In genomic region chr22:23376256-23376655, GRCh38 we compare ENCODE assay signal across 8 cellular contexts.
DNase-seq lines count a peak whose midpoint lies in the region; ATAC-seq and TF ChIP-seq lines count a peak whose summit lies in the region.

No MANE protein-coding gene starts in this region.

- no peak overlapping the region for H3K27ac ChIP-seq in AG04450 (ENCODE audit: low read depth, low read length)
- H3K27ac ChIP-seq in upper lobe of right lung, result no peak overlapping the region

- intact Hi-C loops in upper lobe of right lung (cut with DNase I) (no loop called here), left ventricle myocardium superior (cut with micrococcal nuclease) (no loop called here)

- peaks cover 6% of the 10 kb centered on the region for H3K27me3 ChIP-seq in AG04450 (ENCODE audit: control insufficient read depth, insufficient read depth, low read length)
- no peaks in the 10 kb centered on the region for H3K27me3 ChIP-seq in upper lobe of right lung

- CTCF ChIA-PET in AG04450 (lab: Charles Lee), result no interaction called here

- ATAC-seq in GM19351 (IDR thresholded peaks at IDR 0.05; ENCODE audit: unreplicated experiment) (peak; percentile 51), upper lobe of right lung (peak; percentile 33), left ventricle myocardium superior (no peak), GM19455 (IDR thresholded peaks at IDR 0.05; ENCODE audit: unreplicated experiment) (no peak)

- POLR2A ChIA-PET in AG04450 (lab: Yijun Ruan, JAX), result no interaction called here

- H3K9me3 ChIP-seq in AG04450 (ENCODE audit: control insufficient read depth, insufficient read depth, low read length) (no peaks in the 10 kb centered on the region), upper lobe of right lung (no peaks in the 10 kb centered on the region)

- TF ChIP-seq CTCF in AG04450 (IDR thresholded peaks at IDR 0.05; ENCODE audit: low read depth, low read length) (peak; percentile 27; the same call in 1 of the 2 replicates), fibroblast of villous mesenchyme (IDR thresholded peaks at IDR 0.05; ENCODE audit: insufficient read depth, low read depth, low read length) (peak; percentile 11), upper lobe of right lung (IDR thresholded peaks at IDR 0.05) (peak; percentile 11)

- DNase-seq in AG04450 (ENCODE audit: low read depth, low spot score) (no peak), SK-N-DZ (ENCODE audit: low spot score) (peak; percentile 79), fibroblast of villous mesenchyme (ENCODE audit: low read depth) (no peak), upper lobe of right lung (no peak), NCI-H345 (lab: John Stamatoyannopoulos, UW) (no peak), left ventricle myocardium superior (no peak)

- no peak overlapping the region for H3K4me3 ChIP-seq in AG04450 (ENCODE audit: low read depth, low read length)
- no peak overlapping the region for H3K4me3 ChIP-seq in fibroblast of villous mesenchyme (ENCODE audit: low read depth, low read length)
- no peak overlapping the region for H3K4me3 ChIP-seq in upper lobe of right lung

- no peaks in the 10 kb centered on the region for H3K4me1 ChIP-seq in upper lobe of right lung

- H3K36me3 ChIP-seq in upper lobe of right lung, result no peaks in the 10 kb centered on the region

Comparison
In these comparisons a context has a peak if more than half of its experiments do, and no peak if none do; other contexts are left out.
1. ATAC-seq: peak in GM19351 (single experiment) and upper lobe of right lung (single experiment); none in left ventricle myocardium superior (single experiment) and GM19455 (single experiment).
2. Peak in every context shown above with its lines, with median percentiles within 50 percentile points of each other: CTCF ChIP-seq.